1 cellular context compared by ENCODE assay signal in the genomic region with DNA sequence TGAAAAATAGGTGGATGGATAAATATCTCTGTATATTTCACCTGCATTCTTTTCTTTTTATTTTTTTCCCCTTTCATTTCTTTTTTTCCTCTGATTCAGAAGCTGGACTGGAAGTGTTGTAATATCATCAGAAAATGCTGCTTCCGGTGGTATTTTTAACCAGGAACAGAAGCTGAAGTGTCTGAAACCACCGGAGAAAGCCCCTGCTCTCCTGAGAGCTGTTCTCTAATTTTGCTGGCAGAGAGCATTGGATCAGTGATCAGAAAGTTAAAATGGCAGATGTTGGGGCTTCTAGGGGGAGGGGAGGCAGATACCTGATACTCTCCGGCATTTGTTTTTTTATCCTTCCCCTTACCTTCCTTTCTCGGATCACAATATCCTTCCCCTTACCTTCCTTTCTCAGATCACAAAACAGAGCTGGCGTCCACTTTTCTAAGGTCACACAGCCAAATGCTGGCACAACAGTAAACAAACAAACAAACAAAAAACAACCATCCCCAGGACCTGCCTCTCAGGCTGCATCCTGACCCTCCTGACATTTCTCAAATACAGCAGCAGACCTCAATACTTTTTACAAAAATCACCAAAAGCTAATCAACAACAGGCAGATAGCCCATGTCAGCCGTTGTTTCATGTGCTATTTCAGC.
TF ChIP-seq lines count a peak whose summit lies in the region.

No MANE protein-coding gene starts in this region.

TF ChIP-seq in HepG2, 621 proteins besides CTCF, POLR2A, EP300 and RAD21 (continued from another document and continues in another):
- TF ChIP-seq, protein P1, sequence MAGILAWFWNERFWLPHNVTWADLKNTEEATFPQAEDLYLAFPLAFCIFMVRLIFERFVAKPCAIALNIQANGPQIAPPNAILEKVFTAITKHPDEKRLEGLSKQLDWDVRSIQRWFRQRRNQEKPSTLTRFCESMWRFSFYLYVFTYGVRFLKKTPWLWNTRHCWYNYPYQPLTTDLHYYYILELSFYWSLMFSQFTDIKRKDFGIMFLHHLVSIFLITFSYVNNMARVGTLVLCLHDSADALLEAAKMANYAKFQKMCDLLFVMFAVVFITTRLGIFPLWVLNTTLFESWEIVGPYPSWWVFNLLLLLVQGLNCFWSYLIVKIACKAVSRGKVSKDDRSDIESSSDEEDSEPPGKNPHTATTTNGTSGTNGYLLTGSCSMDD (CRISPR knock-in tag; IDR thresholded peaks at IDR 0.05), result no peak
- TF ChIP-seq SOX13 (IDR thresholded peaks at IDR 0.05) (no peak), SOX13 (CRISPR knock-in tag; conservative IDR thresholded peaks at IDR 0.05 in 1 of 2, IDR thresholded peaks at IDR 0.05 in 1 of 2) (0 out of 4 replicates have a peak, but pooled peaks of 1 of the 2 experiments have one; percentile 8), JUND (CRISPR knock-in tag; IDR thresholded peaks at IDR 0.05) (no peak), ZNF20 (CRISPR knock-in tag; IDR thresholded peaks at IDR 0.05) (no peak), HCFC1 (IDR thresholded peaks at IDR 0.05; ENCODE audit: low read depth, low read length) (no peak), SALL2 (CRISPR knock-in tag; IDR thresholded peaks at IDR 0.05) (0 out of 2 replicates have a peak, but pooled peaks have one; percentile 18), KDM6A (CRISPR knock-in tag; IDR thresholded peaks at IDR 0.05; ENCODE audit: low read depth) (no peak), ETV5 (CRISPR knock-in tag; IDR thresholded peaks at IDR 0.05; ENCODE audit: borderline replicate concordance) (no peak), KLF6 (CRISPR knock-in tag; IDR thresholded peaks at IDR 0.05) (no peak), SSRP1 (CRISPR knock-in tag; IDR thresholded peaks at IDR 0.05) (no peak), ZNF501 (CRISPR knock-in tag; IDR thresholded peaks at IDR 0.05) (no peak), ZNF24 (IDR thresholded peaks at IDR 0.05) (no peak), TBX2 (CRISPR knock-in tag; IDR thresholded peaks at IDR 0.05; ENCODE audit: borderline replicate concordance) (0 out of 2 replicates have a peak, but pooled peaks have one; percentile 27), HES4 (CRISPR knock-in tag; IDR thresholded peaks at IDR 0.05; ENCODE audit: borderline replicate concordance) (no peak), ZNF792 (CRISPR knock-in tag; IDR thresholded peaks at IDR 0.05) (no peak), FOXC1 (CRISPR knock-in tag; IDR thresholded peaks at IDR 0.05; ENCODE audit: borderline replicate concordance) (no peak), EEA1 (CRISPR knock-in tag; IDR thresholded peaks at IDR 0.05; ENCODE audit: borderline replicate concordance) (no peak), GATA4 (IDR thresholded peaks at IDR 0.05; ENCODE audit: borderline replicate concordance, low read depth) (no peak), ZNF354B (CRISPR knock-in tag; IDR thresholded peaks at IDR 0.05) (no peak), ZSCAN29 (CRISPR knock-in tag; conservative IDR thresholded peaks at IDR 0.05) (no peak), KMT2A (CRISPR knock-in tag; IDR thresholded peaks at IDR 0.05) (no peak), TEAD3 (CRISPR knock-in tag; optimal IDR thresholded peaks at IDR 0.05; ENCODE audit: borderline replicate concordance) (no peak), MED1 (CRISPR knock-in tag; IDR thresholded peaks at IDR 0.05) (no peak), SNRNP70 (IDR thresholded peaks at IDR 0.05; ENCODE audit: low read depth, low read length) (no peak), SAP130 (CRISPR knock-in tag; IDR thresholded peaks at IDR 0.05; ENCODE audit: low read depth) (no peak)
- TF ChIP-seq, protein P2, sequence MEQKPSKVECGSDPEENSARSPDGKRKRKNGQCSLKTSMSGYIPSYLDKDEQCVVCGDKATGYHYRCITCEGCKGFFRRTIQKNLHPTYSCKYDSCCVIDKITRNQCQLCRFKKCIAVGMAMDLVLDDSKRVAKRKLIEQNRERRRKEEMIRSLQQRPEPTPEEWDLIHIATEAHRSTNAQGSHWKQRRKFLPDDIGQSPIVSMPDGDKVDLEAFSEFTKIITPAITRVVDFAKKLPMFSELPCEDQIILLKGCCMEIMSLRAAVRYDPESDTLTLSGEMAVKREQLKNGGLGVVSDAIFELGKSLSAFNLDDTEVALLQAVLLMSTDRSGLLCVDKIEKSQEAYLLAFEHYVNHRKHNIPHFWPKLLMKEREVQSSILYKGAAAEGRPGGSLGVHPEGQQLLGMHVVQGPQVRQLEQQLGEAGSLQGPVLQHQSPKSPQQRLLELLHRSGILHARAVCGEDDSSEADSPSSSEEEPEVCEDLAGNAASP (CRISPR knock-in tag; IDR thresholded peaks at IDR 0.05; ENCODE audit: borderline replicate concordance), result no peak
- TF ChIP-seq, protein P3, sequence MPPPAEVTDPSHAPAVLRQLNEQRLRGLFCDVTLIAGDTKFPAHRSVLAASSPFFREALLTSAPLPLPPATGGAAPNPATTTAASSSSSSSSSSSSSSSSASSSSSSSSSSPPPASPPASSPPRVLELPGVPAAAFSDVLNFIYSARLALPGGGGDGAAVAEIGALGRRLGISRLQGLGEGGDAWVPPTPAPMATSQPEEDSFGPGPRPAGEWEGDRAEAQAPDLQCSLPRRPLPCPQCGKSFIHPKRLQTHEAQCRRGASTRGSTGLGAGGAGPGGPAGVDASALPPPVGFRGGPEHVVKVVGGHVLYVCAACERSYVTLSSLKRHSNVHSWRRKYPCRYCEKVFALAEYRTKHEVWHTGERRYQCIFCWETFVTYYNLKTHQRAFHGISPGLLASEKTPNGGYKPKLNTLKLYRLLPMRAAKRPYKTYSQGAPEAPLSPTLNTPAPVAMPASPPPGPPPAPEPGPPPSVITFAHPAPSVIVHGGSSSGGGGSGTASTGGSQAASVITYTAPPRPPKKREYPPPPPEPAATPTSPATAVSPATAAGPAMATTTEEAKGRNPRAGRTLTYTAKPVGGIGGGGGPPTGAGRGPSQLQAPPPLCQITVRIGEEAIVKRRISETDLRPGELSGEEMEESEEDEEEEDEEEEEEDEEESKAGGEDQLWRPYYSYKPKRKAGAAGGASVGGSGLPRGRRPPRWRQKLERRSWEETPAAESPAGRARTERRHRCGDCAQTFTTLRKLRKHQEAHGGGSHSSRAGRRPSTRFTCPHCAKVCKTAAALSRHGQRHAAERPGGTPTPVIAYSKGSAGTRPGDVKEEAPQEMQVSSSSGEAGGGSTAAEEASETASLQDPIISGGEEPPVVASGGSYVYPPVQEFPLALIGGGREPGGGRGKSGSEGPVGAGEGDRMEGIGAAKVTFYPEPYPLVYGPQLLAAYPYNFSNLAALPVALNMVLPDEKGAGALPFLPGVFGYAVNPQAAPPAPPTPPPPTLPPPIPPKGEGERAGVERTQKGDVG (CRISPR knock-in tag; IDR thresholded peaks at IDR 0.05; ENCODE audit: borderline replicate concordance), result no peak
- TF ChIP-seq, protein P4, sequence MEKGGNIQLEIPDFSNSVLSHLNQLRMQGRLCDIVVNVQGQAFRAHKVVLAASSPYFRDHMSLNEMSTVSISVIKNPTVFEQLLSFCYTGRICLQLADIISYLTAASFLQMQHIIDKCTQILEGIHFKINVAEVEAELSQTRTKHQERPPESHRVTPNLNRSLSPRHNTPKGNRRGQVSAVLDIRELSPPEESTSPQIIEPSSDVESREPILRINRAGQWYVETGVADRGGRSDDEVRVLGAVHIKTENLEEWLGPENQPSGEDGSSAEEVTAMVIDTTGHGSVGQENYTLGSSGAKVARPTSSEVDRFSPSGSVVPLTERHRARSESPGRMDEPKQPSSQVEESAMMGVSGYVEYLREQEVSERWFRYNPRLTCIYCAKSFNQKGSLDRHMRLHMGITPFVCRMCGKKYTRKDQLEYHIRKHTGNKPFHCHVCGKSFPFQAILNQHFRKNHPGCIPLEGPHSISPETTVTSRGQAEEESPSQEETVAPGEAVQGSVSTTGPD (CRISPR knock-in tag; IDR thresholded peaks at IDR 0.05), result 0 out of 2 replicates have a peak, but pooled peaks have one; percentile 23
- TF ChIP-seq, protein P5, sequence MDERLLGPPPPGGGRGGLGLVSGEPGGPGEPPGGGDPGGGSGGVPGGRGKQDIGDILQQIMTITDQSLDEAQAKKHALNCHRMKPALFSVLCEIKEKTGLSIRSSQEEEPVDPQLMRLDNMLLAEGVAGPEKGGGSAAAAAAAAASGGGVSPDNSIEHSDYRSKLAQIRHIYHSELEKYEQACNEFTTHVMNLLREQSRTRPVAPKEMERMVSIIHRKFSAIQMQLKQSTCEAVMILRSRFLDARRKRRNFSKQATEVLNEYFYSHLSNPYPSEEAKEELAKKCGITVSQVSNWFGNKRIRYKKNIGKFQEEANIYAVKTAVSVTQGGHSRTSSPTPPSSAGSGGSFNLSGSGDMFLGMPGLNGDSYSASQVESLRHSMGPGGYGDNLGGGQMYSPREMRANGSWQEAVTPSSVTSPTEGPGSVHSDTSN (CRISPR knock-in tag; IDR thresholded peaks at IDR 0.05), result no peak
- TF ChIP-seq, protein P6, sequence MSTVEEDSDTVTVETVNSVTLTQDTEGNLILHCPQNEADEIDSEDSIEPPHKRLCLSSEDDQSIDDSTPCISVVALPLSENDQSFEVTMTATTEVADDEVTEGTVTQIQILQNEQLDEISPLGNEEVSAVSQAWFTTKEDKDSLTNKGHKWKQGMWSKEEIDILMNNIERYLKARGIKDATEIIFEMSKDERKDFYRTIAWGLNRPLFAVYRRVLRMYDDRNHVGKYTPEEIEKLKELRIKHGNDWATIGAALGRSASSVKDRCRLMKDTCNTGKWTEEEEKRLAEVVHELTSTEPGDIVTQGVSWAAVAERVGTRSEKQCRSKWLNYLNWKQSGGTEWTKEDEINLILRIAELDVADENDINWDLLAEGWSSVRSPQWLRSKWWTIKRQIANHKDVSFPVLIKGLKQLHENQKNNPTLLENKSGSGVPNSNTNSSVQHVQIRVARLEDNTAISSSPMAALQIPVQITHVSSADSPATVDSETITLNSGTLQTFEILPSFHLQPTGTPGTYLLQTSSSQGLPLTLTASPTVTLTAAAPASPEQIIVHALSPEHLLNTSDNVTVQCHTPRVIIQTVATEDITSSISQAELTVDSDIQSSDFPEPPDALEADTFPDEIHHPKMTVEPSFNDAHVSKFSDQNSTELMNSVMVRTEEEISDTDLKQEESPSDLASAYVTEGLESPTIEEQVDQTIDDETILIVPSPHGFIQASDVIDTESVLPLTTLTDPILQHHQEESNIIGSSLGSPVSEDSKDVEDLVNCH (CRISPR knock-in tag; IDR thresholded peaks at IDR 0.05), result no peak
- TF ChIP-seq, protein P7, sequence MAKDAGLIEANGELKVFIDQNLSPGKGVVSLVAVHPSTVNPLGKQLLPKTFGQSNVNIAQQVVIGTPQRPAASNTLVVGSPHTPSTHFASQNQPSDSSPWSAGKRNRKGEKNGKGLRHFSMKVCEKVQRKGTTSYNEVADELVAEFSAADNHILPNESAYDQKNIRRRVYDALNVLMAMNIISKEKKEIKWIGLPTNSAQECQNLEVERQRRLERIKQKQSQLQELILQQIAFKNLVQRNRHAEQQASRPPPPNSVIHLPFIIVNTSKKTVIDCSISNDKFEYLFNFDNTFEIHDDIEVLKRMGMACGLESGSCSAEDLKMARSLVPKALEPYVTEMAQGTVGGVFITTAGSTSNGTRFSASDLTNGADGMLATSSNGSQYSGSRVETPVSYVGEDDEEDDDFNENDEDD (CRISPR knock-in tag; IDR thresholded peaks at IDR 0.05; ENCODE audit: borderline replicate concordance), result no peak
- TF ChIP-seq, protein P8, sequence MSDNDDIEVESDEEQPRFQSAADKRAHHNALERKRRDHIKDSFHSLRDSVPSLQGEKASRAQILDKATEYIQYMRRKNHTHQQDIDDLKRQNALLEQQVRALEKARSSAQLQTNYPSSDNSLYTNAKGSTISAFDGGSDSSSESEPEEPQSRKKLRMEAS (IDR thresholded peaks at IDR 0.05), result no peak
- TF ChIP-seq, protein P9, sequence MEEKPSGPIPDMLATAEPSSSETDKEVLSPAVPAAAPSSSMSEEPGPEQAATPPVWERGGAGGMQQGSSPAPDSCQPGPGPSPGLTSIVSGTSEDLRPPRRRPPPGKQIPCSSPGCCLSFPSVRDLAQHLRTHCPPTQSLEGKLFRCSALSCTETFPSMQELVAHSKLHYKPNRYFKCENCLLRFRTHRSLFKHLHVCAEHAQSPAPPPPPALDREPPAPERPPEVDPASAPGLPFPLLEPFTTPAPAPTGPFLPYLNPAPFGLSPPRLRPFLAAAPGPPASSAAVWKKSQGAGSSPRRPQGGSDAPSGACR (CRISPR knock-in tag; IDR thresholded peaks at IDR 0.05), result peak; percentile 40; the same call in 1 of the 2 replicates
- TF ChIP-seq, protein P10, sequence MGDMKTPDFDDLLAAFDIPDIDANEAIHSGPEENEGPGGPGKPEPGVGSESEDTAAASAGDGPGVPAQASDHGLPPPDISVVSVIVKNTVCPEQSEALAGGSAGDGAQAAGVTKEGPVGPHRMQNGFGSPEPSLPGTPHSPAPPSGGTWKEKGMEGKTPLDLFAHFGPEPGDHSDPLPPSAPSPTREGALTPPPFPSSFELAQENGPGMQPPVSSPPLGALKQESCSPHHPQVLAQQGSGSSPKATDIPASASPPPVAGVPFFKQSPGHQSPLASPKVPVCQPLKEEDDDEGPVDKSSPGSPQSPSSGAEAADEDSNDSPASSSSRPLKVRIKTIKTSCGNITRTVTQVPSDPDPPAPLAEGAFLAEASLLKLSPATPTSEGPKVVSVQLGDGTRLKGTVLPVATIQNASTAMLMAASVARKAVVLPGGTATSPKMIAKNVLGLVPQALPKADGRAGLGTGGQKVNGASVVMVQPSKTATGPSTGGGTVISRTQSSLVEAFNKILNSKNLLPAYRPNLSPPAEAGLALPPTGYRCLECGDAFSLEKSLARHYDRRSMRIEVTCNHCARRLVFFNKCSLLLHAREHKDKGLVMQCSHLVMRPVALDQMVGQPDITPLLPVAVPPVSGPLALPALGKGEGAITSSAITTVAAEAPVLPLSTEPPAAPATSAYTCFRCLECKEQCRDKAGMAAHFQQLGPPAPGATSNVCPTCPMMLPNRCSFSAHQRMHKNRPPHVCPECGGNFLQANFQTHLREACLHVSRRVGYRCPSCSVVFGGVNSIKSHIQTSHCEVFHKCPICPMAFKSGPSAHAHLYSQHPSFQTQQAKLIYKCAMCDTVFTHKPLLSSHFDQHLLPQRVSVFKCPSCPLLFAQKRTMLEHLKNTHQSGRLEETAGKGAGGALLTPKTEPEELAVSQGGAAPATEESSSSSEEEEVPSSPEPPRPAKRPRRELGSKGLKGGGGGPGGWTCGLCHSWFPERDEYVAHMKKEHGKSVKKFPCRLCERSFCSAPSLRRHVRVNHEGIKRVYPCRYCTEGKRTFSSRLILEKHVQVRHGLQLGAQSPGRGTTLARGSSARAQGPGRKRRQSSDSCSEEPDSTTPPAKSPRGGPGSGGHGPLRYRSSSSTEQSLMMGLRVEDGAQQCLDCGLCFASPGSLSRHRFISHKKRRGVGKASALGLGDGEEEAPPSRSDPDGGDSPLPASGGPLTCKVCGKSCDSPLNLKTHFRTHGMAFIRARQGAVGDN (CRISPR knock-in tag; IDR thresholded peaks at IDR 0.05), result no peak
- TF ChIP-seq, protein P11, sequence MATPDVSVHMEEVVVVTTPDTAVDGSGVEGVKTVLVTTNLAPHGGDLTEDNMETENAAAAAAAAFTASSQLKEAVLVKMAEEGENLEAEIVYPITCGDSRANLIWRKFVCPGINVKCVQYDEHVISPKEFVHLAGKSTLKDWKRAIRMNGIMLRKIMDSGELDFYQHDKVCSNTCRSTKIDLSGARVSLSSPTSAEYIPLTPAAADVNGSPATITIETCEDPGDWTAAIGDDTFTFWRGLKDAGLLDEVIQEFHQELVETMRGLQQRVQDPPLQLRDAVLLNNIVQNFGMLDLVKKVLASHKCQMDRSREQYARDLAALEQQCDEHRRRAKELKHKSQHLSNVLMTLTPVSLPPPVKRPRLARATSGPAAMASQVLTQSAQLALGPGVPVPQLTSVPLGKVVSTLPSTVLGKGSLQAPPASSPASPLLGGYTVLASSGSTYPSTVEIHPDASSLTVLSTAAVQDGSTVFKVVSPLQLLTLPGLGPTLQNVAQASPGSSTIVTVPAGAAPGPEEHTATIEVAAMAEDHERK (CRISPR knock-in tag; IDR thresholded peaks at IDR 0.05; ENCODE audit: low read depth), result no peak
